ENCODE assay signal across 23 cellular contexts in the genomic region with DNA sequence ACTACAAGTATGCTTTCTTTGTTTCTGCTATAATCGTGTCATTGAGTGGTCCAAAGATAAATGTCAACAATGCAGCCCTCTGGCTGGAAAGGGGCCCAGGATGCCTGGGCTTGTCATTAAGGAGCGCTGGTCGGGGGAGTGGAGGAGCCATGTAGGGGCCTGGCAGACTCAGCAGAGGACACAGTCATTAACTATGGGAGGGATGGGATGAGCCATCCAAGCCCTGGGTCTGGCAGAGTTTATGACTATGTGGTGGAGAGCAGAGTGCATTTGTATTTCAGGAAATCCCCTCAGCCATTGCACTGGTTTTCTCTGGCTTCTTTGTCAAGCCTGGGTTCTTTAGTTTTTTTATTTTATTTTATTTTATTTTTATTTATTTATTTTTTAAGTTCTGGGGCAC.
"Had no signal": no experiment of that assay in that cellular context is flagged by ENCODE, and none has a peak within 500 bp of the region (broad histone marks: within the 10 kb centered on the region; RNA-seq: fewer than 3 reads in every experiment).

No MANE protein-coding gene starts in this region.

- H3K27me3 ChIP-seq: Peyer's patch had no signal

- H3K9me3 Mint-ChIP-seq: activated CD4-positive, alpha-beta memory T cell treated with anti-CD3 and anti-CD28 coated beads, Interleukin-2, amount 10 ng/mL, durations not matched to agents 7 days and 5 days; activated naive CD4-positive, alpha-beta T cell treated with anti-CD3 and anti-CD28 coated beads, Interleukin-2, amount 10 ng/mL, durations not matched to agents 7 days and 5 days; activated naive CD8-positive, alpha-beta T cell treated with anti-CD3 and anti-CD28 coated beads for 36 hours; activated T-helper 2 cell treated with anti-CD3 and anti-CD28 coated beads, Interferon-gamma antibody, Interleukin-2, Interleukin-4, amounts not matched to agents 10 μg/mL and 5 μg/mL and 100 μg/mL, durations not matched to agents 14 hours and 24 hours and 36 hours had no signal

- H3K27ac Mint-ChIP-seq: activated CD4-positive, alpha-beta memory T cell treated with anti-CD3 and anti-CD28 coated beads, Interleukin-2, amount 10 ng/mL, durations not matched to agents 7 days and 5 days; activated naive CD4-positive, alpha-beta T cell treated with anti-CD3 and anti-CD28 coated beads, Interleukin-2, amount 10 ng/mL, durations not matched to agents 7 days and 5 days; activated naive CD8-positive, alpha-beta T cell treated with anti-CD3 and anti-CD28 coated beads for 36 hours; activated T-helper 2 cell treated with anti-CD3 and anti-CD28 coated beads, Interferon-gamma antibody, Interleukin-2, Interleukin-4, amounts not matched to agents 10 μg/mL and 5 μg/mL and 100 μg/mL, durations not matched to agents 14 hours and 24 hours and 36 hours had no signal

- H3K4me1 ChIP-seq: Peyer's patch had no signal

- H3K27me3 Mint-ChIP-seq: activated CD4-positive, alpha-beta memory T cell treated with anti-CD3 and anti-CD28 coated beads, Interleukin-2, amount 10 ng/mL, durations not matched to agents 7 days and 5 days; activated naive CD4-positive, alpha-beta T cell treated with anti-CD3 and anti-CD28 coated beads, Interleukin-2, amount 10 ng/mL, durations not matched to agents 7 days and 5 days; activated naive CD8-positive, alpha-beta T cell treated with anti-CD3 and anti-CD28 coated beads for 36 hours had no signal

- H3K9me3 ChIP-seq: Peyer's patch had no signal

- H3K36me3 Mint-ChIP-seq: activated naive CD4-positive, alpha-beta T cell treated with anti-CD3 and anti-CD28 coated beads, Interleukin-2, amount 10 ng/mL, durations not matched to agents 7 days and 5 days; activated naive CD8-positive, alpha-beta T cell treated with anti-CD3 and anti-CD28 coated beads for 36 hours had no signal

- H3K36me3 ChIP-seq: Peyer's patch had no signal

- H3K4me3 ChIP-seq: Peyer's patch had no signal

- H3K4me3 Mint-ChIP-seq: activated CD4-positive, alpha-beta memory T cell treated with anti-CD3 and anti-CD28 coated beads, Interleukin-2, amount 10 ng/mL, durations not matched to agents 7 days and 5 days; activated naive CD4-positive, alpha-beta T cell treated with anti-CD3 and anti-CD28 coated beads, Interleukin-2, amount 10 ng/mL, durations not matched to agents 7 days and 5 days; activated naive CD8-positive, alpha-beta T cell treated with anti-CD3 and anti-CD28 coated beads for 36 hours had no signal

- DNase-seq: activated CD4-positive, alpha-beta memory T cell treated with anti-CD3 and anti-CD28 coated beads, Interleukin-2, amount 10 ng/mL, durations not matched to agents 7 days and 5 days; activated CD4-positive, alpha-beta T cell treated with anti-CD3 and anti-CD28 coated beads, Interleukin-2, amount 50 U/mL, for 1 hour; activated CD4-positive, CD25-positive, alpha-beta regulatory T cell; activated gamma-delta T cell treated with Interleukin-2 at 50 U/mL for 16 hours; activated naive CD4-positive, alpha-beta T cell treated with anti-CD3 and anti-CD28 coated beads, Interleukin-2, amount 10 ng/mL, durations not matched to agents 7 days and 5 days; activated naive CD8-positive, alpha-beta T cell treated with anti-CD3 and anti-CD28 coated beads for 36 hours; activated T-cell treated with anti-CD3 and anti-CD28 coated beads for 4 hours; activated T-cell treated with anti-CD3 and anti-CD28 coated beads, Interleukin-2, amount 50 U/mL, for 48 hours; cerebellar nuclear complex; Kasumi-1; KBM-7; NCI-H1092; NCI-H1417; NCI-H1930; NCI-H2171; NCI-H510A; NCI-H526 treated with DMSO at 0.1 percent for 48 hours; NCI-H82; Peyer's patch; SHP77 treated with DMSO at 0.1 percent for 48 hours; T-helper 2 cell had no signal

- H3K27ac ChIP-seq: Peyer's patch, VCaP had no signal

- H3K4me1 Mint-ChIP-seq: activated naive CD4-positive, alpha-beta T cell treated with anti-CD3 and anti-CD28 coated beads, Interleukin-2, amount 10 ng/mL, durations not matched to agents 7 days and 5 days; activated naive CD8-positive, alpha-beta T cell treated with anti-CD3 and anti-CD28 coated beads for 36 hours had no signal
